In the genomic region with DNA sequence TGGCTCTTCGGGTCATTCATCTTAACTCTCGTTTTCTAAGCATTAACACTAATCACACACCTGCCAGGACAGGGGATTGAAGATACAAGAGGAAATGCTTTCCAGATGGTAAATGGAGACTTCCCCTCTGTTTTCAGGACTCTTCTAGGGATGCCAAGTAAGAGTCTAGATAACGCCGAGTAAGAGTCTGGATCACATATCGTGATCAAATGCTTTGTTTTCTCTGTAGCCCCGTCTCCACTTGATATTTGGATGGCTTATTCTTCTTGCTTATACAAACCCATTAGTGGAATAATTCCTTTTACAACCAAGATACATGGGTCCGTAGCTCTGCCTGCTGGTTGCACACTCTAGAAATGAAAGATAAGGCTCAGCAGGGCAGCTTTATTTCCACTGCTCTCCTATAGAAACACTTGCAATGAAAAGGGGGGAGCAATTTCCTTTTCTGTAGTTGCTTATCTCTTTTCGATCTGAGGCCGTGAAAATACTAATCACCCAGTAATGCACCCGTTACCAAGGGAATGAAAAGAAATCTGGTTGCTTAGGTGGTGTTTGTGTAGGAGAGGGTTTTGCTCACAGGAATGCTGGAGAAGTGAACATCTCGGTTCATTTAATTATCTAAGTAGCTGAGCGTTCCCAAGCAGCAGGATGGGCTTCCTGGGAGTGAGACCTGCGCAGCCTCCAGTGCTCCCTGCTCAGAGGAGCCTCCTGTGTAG, we compare ENCODE assay signal across 10 cellular contexts.
DNase-seq lines count a peak whose midpoint lies in the region; ATAC-seq and TF ChIP-seq lines count a peak whose summit lies in the region.
"Had no signal": no experiment of that assay in that cellular context is flagged by ENCODE, and none has a peak within 500 bp of the region (broad histone marks: within the 10 kb centered on the region; RNA-seq: fewer than 3 reads in every experiment).

No MANE protein-coding gene starts in this region.

- H2AFZ ChIP-seq in mammary epithelial cell (ENCODE audit: low read depth, low read length), result peak overlapping the region; percentile 74

- peaks cover 11% of the 10 kb centered on the region for H3K4me1 ChIP-seq in mammary epithelial cell (ENCODE audit: insufficient read depth, low read length)
- H3K4me1 ChIP-seq in effector memory CD4-positive, alpha-beta T cell (ENCODE audit: control insufficient read depth, insufficient read depth, low read length, poor library complexity, severe bottlenecking), result no peaks in the 10 kb centered on the region
- no peaks in the 10 kb centered on the region for H3K4me1 ChIP-seq in CD4-positive, alpha-beta memory T cell (ENCODE audit: insufficient read depth, low read length)
- H3K4me1 ChIP-seq: BLaER1 treated with 17β-estradiol and CSF1 and Interleukin-3, amounts not matched to agents 10 nM and 100 nM had no signal

- H3K27ac ChIP-seq in mammary epithelial cell (ENCODE audit: insufficient read depth, low read depth, low read length), result peak overlapping the region; percentile 51
- H3K27ac ChIP-seq in effector memory CD4-positive, alpha-beta T cell (ENCODE audit: insufficient read depth, low read length, poor library complexity, severe bottlenecking), result no peak overlapping the region
- H3K27ac ChIP-seq in CD4-positive, alpha-beta memory T cell (ENCODE audit: low read depth, low read length), result no peak overlapping the region
- H3K27ac ChIP-seq: BLaER1 treated with 17β-estradiol and CSF1 and Interleukin-3, amounts not matched to agents 10 nM and 100 nM had no signal

- no TSS peak for BruUV-seq in mammary epithelial cell (replicated peaks; lab: Mats Ljungman, UMichigan)

- peaks cover 40% of the 10 kb centered on the region for H3K4me1 Mint-ChIP-seq in mesothelial cell of epicardium
- H3K4me1 Mint-ChIP-seq in activated CD8-positive, alpha-beta memory T cell treated with anti-CD3 and anti-CD28 coated beads, Interleukin-2, amount 10 ng/mL, durations not matched to agents 7 days and 5 days, result no peaks in the 10 kb centered on the region
- no peaks in the 10 kb centered on the region for H3K4me1 Mint-ChIP-seq in CD4-positive, alpha-beta memory T cell

- H3K9ac ChIP-seq in mammary epithelial cell (ENCODE audit: insufficient read depth, low read length), result peak overlapping the region; percentile 24
- H3K9ac ChIP-seq: BLaER1 treated with 17β-estradiol and CSF1 and Interleukin-3, amounts not matched to agents 10 nM and 100 nM had no signal

- no peaks in the 10 kb centered on the region for H4K20me1 ChIP-seq in mammary epithelial cell (ENCODE audit: insufficient read depth, low read length)
- H4K20me1 ChIP-seq: BLaER1 treated with 17β-estradiol and CSF1 and Interleukin-3, amounts not matched to agents 10 nM and 100 nM had no signal

- peak overlapping the region; percentile 41 for H3K4me3 Mint-ChIP-seq in mesothelial cell of epicardium
- H3K4me3 Mint-ChIP-seq in activated CD8-positive, alpha-beta memory T cell treated with anti-CD3 and anti-CD28 coated beads, Interleukin-2, amount 10 ng/mL, durations not matched to agents 7 days and 5 days, result no peak overlapping the region
- no peak overlapping the region for H3K4me3 Mint-ChIP-seq in CD4-positive, alpha-beta memory T cell

- peak; percentile 3 for DNase-seq in AG10803 (ENCODE audit: low read depth)
- DNase-seq in NCI-H187 treated with DMSO at 0.1 percent for 48 hours (lab: John Stamatoyannopoulos, UW), result peak; percentile 28
- peak; percentile 55 for DNase-seq in mammary epithelial cell
- DNase-seq in mesothelial cell of epicardium (ENCODE audit: low spot score in 2 of 2, unreplicated experiment in 2 of 2), result no peak
- no peak for DNase-seq in activated CD8-positive, alpha-beta memory T cell treated with anti-CD3 and anti-CD28 coated beads, Interleukin-2, amount 10 ng/mL, durations not matched to agents 7 days and 5 days
- no peak for DNase-seq in effector memory CD4-positive, alpha-beta T cell
- DNase-seq in CD4-positive, alpha-beta memory T cell, result no peak
- DNase-seq: activated T-cell treated with anti-CD3 and anti-CD28 coated beads, Interleukin-2, amount 50 U/mL, for 1 hour had no signal

- peak overlapping the region; percentile 85 for H3K27ac Mint-ChIP-seq in mesothelial cell of epicardium
- H3K27ac Mint-ChIP-seq in activated CD8-positive, alpha-beta memory T cell treated with anti-CD3 and anti-CD28 coated beads, Interleukin-2, amount 10 ng/mL, durations not matched to agents 7 days and 5 days, result no peak overlapping the region
- no peak overlapping the region for H3K27ac Mint-ChIP-seq in CD4-positive, alpha-beta memory T cell

- WGBS in mammary epithelial cell (ENCODE audit: low coverage, missing lambda C conversion rate), result 7% methylated on average over 13 of the region's 13 CpGs

- intact Hi-C loops in mammary epithelial cell (cut with micrococcal nuclease), result loop anchor here (1.0 to 5.0 kb wide), 2 partner anchors 71 to 151 kb away; a partner anchor contains a TSS
- intact Hi-C loops in CD4-positive, alpha-beta memory T cell (cut with micrococcal nuclease), result no loop called here

- H3K9me3 Mint-ChIP-seq in mesothelial cell of epicardium, result no peaks in the 10 kb centered on the region
- peaks cover under 1% of the 10 kb centered on the region for H3K9me3 Mint-ChIP-seq in activated CD8-positive, alpha-beta memory T cell treated with anti-CD3 and anti-CD28 coated beads, Interleukin-2, amount 10 ng/mL, durations not matched to agents 7 days and 5 days (ENCODE audit: low read depth)
- H3K9me3 Mint-ChIP-seq in CD4-positive, alpha-beta memory T cell, result peaks cover 0 to 5% (median 0%) of the 10 kb centered on the region in 8 donors

- H3K79me2 ChIP-seq in mammary epithelial cell (ENCODE audit: insufficient read depth, low read length), result no peaks in the 10 kb centered on the region

- H3K9me3 ChIP-seq in mammary epithelial cell (replicated peaks; ENCODE audit: insufficient read depth, low read length), result no peaks in the 10 kb centered on the region
- H3K9me3 ChIP-seq in effector memory CD4-positive, alpha-beta T cell (ENCODE audit: control insufficient read depth, low read length), result no peaks in the 10 kb centered on the region
- H3K9me3 ChIP-seq in CD4-positive, alpha-beta memory T cell (ENCODE audit: control insufficient read depth in 1 of 2, low read length in 2 of 2), result no peaks in the 10 kb centered on the region
- H3K9me3 ChIP-seq: BLaER1 treated with 17β-estradiol and CSF1 and Interleukin-3, amounts not matched to agents 10 nM and 100 nM had no signal

- in situ Hi-C loops in mammary epithelial cell (cut with MboI; ENCODE audit: low sequenced_read_pairs in 2 of 2), result no loop called here

- TF ChIP-seq CTCF in AG10803 (conservative IDR thresholded peaks at IDR 0.05; ENCODE audit: low read length) (no peak), mammary epithelial cell (conservative IDR thresholded peaks at IDR 0.05 in 1 of 2, IDR thresholded peaks at IDR 0.05 in 1 of 2; ENCODE audit: extremely low read depth in 1 of 2, insufficient read depth in 1 of 2, low read depth in 1 of 2, low read length in 2 of 2) (no peak), mesothelial cell of epicardium (IDR thresholded peaks at IDR 0.05; ENCODE audit: unreplicated experiment) (no peak)

- dilution Hi-C loops in mammary epithelial cell (cut with HindIII; ENCODE audit: low sequenced_read_pairs), result no loop called here

- CTCF ChIA-PET in mammary epithelial cell (lab: Charles Lee; ENCODE audit: low non-redundant PET), result interaction anchor here (0.6 kb wide), 1 partner anchor 885 kb away, joined by 5 read pairs; no protein-coding TSS in a partner anchor
- CTCF ChIA-PET in activated CD8-positive, alpha-beta memory T cell treated with anti-CD3 and anti-CD28 coated beads, Interleukin-2, amount 10 ng/mL, durations not matched to agents 7 days and 5 days (lab: Charles Lee), result no interaction called here
- CTCF ChIA-PET in CD4-positive, alpha-beta memory T cell (lab: Charles Lee; ENCODE audit: partially characterized antibody), result no interaction called here

- no peaks in the 10 kb centered on the region for H3K27me3 Mint-ChIP-seq in mesothelial cell of epicardium (ENCODE audit: low read depth)
- no peaks in the 10 kb centered on the region for H3K27me3 Mint-ChIP-seq in activated CD8-positive, alpha-beta memory T cell treated with anti-CD3 and anti-CD28 coated beads, Interleukin-2, amount 10 ng/mL, durations not matched to agents 7 days and 5 days
- no peaks in the 10 kb centered on the region for H3K27me3 Mint-ChIP-seq in CD4-positive, alpha-beta memory T cell

- POLR2A ChIA-PET in CD4-positive, alpha-beta memory T cell (lab: Charles Lee; ENCODE audit: partially characterized antibody), result no interaction called here

- no peaks in the 10 kb centered on the region for H3K27me3 ChIP-seq in mammary epithelial cell (ENCODE audit: insufficient read depth, low read length)
- H3K27me3 ChIP-seq in effector memory CD4-positive, alpha-beta T cell (replicated peaks; ENCODE audit: control insufficient read depth, insufficient read depth, low read length, poor library complexity, severe bottlenecking), result no peaks in the 10 kb centered on the region
- no peaks in the 10 kb centered on the region for H3K27me3 ChIP-seq in CD4-positive, alpha-beta memory T cell (ENCODE audit: insufficient read depth, low read length)
- H3K27me3 ChIP-seq: BLaER1 treated with 17β-estradiol and CSF1 and Interleukin-3, amounts not matched to agents 10 nM and 100 nM had no signal

- peaks cover 27% of the 10 kb centered on the region for H3K36me3 Mint-ChIP-seq in mesothelial cell of epicardium
- H3K36me3 Mint-ChIP-seq in activated CD8-positive, alpha-beta memory T cell treated with anti-CD3 and anti-CD28 coated beads, Interleukin-2, amount 10 ng/mL, durations not matched to agents 7 days and 5 days, result no peaks in the 10 kb centered on the region
- H3K36me3 Mint-ChIP-seq in CD4-positive, alpha-beta memory T cell, result no peaks in the 10 kb centered on the region

- H3K4me3 ChIP-seq in AG10803 (ENCODE audit: low read length) (peak overlapping the region; percentile 2), mammary epithelial cell (replicated peaks in 1 of 3; ENCODE audit: insufficient read depth in 1 of 3, low read depth in 2 of 3, low read length in 3 of 3) (peak overlapping the region; percentile 7 to 28 (median 8))
- no peak overlapping the region for H3K4me3 ChIP-seq in effector memory CD4-positive, alpha-beta T cell (ENCODE audit: insufficient read depth, low read depth, low read length, poor library complexity, severe bottlenecking)
- H3K4me3 ChIP-seq in CD4-positive, alpha-beta memory T cell (ENCODE audit: low read length in 2 of 2), result no peak overlapping the region
- H3K4me3 ChIP-seq: BLaER1 treated with 17β-estradiol and CSF1 and Interleukin-3, amounts not matched to agents 10 nM and 100 nM had no signal

- no peaks in the 10 kb centered on the region for H3K36me3 ChIP-seq in mammary epithelial cell (ENCODE audit: insufficient read depth, low read length)
- no peaks in the 10 kb centered on the region for H3K36me3 ChIP-seq in effector memory CD4-positive, alpha-beta T cell (ENCODE audit: control insufficient read depth, insufficient read depth, low read length)
- no peaks in the 10 kb centered on the region for H3K36me3 ChIP-seq in CD4-positive, alpha-beta memory T cell (ENCODE audit: insufficient read depth, low read length)
- H3K36me3 ChIP-seq: BLaER1 treated with 17β-estradiol and CSF1 and Interleukin-3, amounts not matched to agents 10 nM and 100 nM had no signal

- no peak for ATAC-seq in activated CD8-positive, alpha-beta memory T cell treated with anti-CD3 and anti-CD28 coated beads, Interleukin-2, amount 10 ng/mL, durations not matched to agents 7 days and 5 days
- no peak for ATAC-seq in HG03521 (IDR thresholded peaks at IDR 0.05; ENCODE audit: unreplicated experiment)

- H3K4me2 ChIP-seq in mammary epithelial cell (ENCODE audit: insufficient read depth, low read depth, low read length), result peak overlapping the region; percentile 74
- H3K4me2 ChIP-seq: BLaER1 treated with 17β-estradiol and CSF1 and Interleukin-3, amounts not matched to agents 10 nM and 100 nM had no signal

Comparison
In these comparisons a context has a peak if more than half of its experiments do, and no peak if none do; other contexts are left out.
1. DNase-seq: peak in AG10803 (single experiment), NCI-H187 treated with DMSO at 0.1 percent for 48 hours (single experiment) and mammary epithelial cell (single experiment); none in mesothelial cell of epicardium (0 of 2), activated CD8-positive, alpha-beta memory T cell treated with anti-CD3 and anti-CD28 coated beads, Interleukin-2, amount 10 ng/mL, durations not matched to agents 7 days and 5 days (single experiment), effector memory CD4-positive, alpha-beta T cell (0 of 3) and CD4-positive, alpha-beta memory T cell (0 of 5).
2. H3K4me3 ChIP-seq: peak in AG10803 (single experiment) and mammary epithelial cell (3 of 3); none in effector memory CD4-positive, alpha-beta T cell (single experiment) and CD4-positive, alpha-beta memory T cell (0 of 2).